Comparison of ENCODE assay signal across 1 cellular context in the genomic region with DNA sequence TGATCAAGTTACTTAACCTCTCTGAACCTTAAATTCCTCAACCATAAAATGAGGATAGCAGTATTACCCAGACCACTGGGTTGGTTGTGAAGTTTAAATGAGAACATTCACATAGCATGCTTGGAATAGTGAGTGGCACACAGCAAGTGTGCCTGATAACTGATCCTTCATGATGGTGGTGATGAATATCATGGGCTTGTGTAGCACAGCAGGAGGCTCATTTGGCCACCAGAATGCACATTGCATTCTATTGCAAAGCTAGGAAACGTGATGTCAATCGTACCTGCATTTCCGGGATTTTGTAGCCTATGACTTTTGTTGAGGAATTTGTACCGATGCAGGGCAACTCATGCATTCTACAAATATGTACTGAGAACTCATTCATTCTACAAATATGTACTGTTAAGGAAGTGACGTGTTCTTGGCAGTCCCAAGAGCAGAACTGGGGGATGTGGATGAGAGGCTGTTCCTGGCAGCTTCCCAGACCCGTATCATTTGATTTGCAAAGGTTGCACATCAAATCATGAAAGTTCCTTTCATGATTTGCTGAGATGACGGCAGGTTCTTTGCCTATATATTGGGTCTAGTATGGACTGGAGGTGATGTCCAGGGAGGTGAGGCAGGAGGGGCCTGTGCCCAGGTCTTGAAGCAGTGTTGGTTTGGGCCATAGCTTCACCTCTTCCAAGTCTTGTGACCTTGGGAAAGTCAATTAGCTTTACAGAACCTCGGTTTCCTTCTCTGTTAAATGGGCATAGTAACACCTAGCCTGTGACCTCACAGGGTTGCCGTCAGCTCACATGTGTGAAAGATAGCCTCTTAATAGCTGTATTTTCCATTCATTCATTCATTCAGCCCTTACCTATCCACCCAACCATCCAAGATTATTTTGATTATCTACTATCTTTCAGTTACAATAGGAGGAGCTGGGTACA.
A peak's percentile ranks its signal among the peaks of the same experiment; 100 is the strongest.
TF ChIP-seq lines count a peak whose summit lies in the region.

No MANE protein-coding gene starts in this region.

TF ChIP-seq in GM12878, 131 proteins besides CTCF, POLR2A, EP300 and RAD21 (continued from another document):
- TF ChIP-seq, protein P1, sequence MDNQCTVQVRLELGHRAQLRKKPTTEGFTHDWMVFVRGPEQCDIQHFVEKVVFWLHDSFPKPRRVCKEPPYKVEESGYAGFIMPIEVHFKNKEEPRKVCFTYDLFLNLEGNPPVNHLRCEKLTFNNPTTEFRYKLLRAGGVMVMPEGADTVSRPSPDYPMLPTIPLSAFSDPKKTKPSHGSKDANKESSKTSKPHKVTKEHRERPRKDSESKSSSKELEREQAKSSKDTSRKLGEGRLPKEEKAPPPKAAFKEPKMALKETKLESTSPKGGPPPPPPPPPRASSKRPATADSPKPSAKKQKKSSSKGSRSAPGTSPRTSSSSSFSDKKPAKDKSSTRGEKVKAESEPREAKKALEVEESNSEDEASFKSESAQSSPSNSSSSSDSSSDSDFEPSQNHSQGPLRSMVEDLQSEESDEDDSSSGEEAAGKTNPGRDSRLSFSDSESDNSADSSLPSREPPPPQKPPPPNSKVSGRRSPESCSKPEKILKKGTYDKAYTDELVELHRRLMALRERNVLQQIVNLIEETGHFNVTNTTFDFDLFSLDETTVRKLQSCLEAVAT (IDR thresholded peaks at IDR 0.05) = no peak
- TF ChIP-seq ZNF217 (IDR thresholded peaks at IDR 0.05) (peak; percentile 31; the same call in 1 of the 2 replicates), LARP7 (IDR thresholded peaks at IDR 0.05) (no peak)
